In genomic region chr2:172181840-172182239, GRCh38 we compare ENCODE assay signal across 21 cellular contexts.
DNase-seq lines count a peak whose midpoint lies in the region; ATAC-seq, FAIRE-seq and TF ChIP-seq lines count a peak whose summit lies in the region.
"Had no signal": no experiment of that assay in that cellular context is flagged by ENCODE, and none has a peak within 500 bp of the region (broad histone marks: within the 10 kb centered on the region; RNA-seq: fewer than 3 reads in every experiment).

No MANE protein-coding gene starts in this region.

- H3K4me2 ChIP-seq in mesendoderm (ENCODE audit: low read length), result no peak overlapping the region
- H3K4me2 ChIP-seq: KMS-11 had no signal

- H3K4me3 ChIP-seq in HUES64 (ENCODE audit: low read length), result no peak overlapping the region
- H3K4me3 ChIP-seq in colonic mucosa, result no peak overlapping the region
- H3K4me3 ChIP-seq in mesendoderm (ENCODE audit: low read length), result no peak overlapping the region
- H3K4me3 ChIP-seq: lower lobe of right lung, skin epidermis had no signal

- no peak for TF ChIP-seq CTCF in colonic mucosa (IDR thresholded peaks at IDR 0.05)

- WGBS in HUES64, result 15% methylated on average over 3 of the region's 3 CpGs
- no CpG with 5 or more reads among the region's 3 CpGs for WGBS in mesendoderm (ENCODE audit: extremely low coverage, insufficient coverage, low lambda C conversion rate)

- no peak overlapping the region for H3K23ac ChIP-seq in mesendoderm (ENCODE audit: low read length)

- DNase-seq in COLO829 (ENCODE audit: low spot score) (peak; percentile 79), colonic mucosa (peak; percentile 51), mesendoderm (peak; percentile 42), globus pallidus (ENCODE audit: low spot score) (no peak), GM19239 (ENCODE audit: insufficient read length, low spot score) (no peak), GM03348 (ENCODE audit: low spot score) (no peak)
- DNase-seq: activated CD4-positive, alpha-beta T cell treated with anti-CD3 and anti-CD28 coated beads for 4 hours; activated naive CD8-positive, alpha-beta T cell treated with anti-CD3 and anti-CD28 coated beads, Interleukin-2, amount 50 U/mL, for 24 hours; head of caudate nucleus; lower lobe of right lung; NCI-H187; NCI-H82; stimulated activated naive CD4-positive, alpha-beta T cell treated with Interleukin-2 at 50 U/mL for 16 hours; T-helper 2 cell had no signal

- no peak overlapping the region for H2BK120ac ChIP-seq in mesendoderm (ENCODE audit: low read depth, low read length)

- H3K56ac ChIP-seq in mesendoderm (ENCODE audit: low read length), result no peak overlapping the region

- H3K9me3 ChIP-seq in HUES64 (ENCODE audit: insufficient read depth, low read depth, low read length), result peaks cover 13% of the 10 kb centered on the region; the same call in 1 of the 2 replicates
- H3K9me3 ChIP-seq in colonic mucosa, result no peaks in the 10 kb centered on the region
- H3K9me3 ChIP-seq: lower lobe of right lung had no signal

- H3K27ac ChIP-seq in HUES64 (ENCODE audit: low read depth, low read length), result peak overlapping the region; percentile 80; the same call in 1 of the 2 replicates
- H3K27ac ChIP-seq in colonic mucosa, result no peak overlapping the region
- no peak overlapping the region for H3K27ac ChIP-seq in mesendoderm (ENCODE audit: low read depth, low read length)
- H3K27ac ChIP-seq: epithelial cell of prostate, KMS-11, lower lobe of right lung, RWPE1, skin epidermis had no signal

- H2BK15ac ChIP-seq in mesendoderm (replicated peaks; ENCODE audit: low read depth), result no peak overlapping the region

- H3K36me3 ChIP-seq in HUES64 (ENCODE audit: insufficient read depth, low read length), result no peaks in the 10 kb centered on the region
- H3K36me3 ChIP-seq in colonic mucosa, result no peaks in the 10 kb centered on the region
- no peaks in the 10 kb centered on the region for H3K36me3 ChIP-seq in mesendoderm (ENCODE audit: control insufficient read depth, insufficient read depth, low read length)
- H3K36me3 ChIP-seq: lower lobe of right lung had no signal

- H3K4me1 ChIP-seq in HUES64 (ENCODE audit: insufficient read depth, low read length), result peaks cover 21% of the 10 kb centered on the region
- H3K4me1 ChIP-seq in colonic mucosa, result no peaks in the 10 kb centered on the region
- no peaks in the 10 kb centered on the region for H3K4me1 ChIP-seq in mesendoderm (ENCODE audit: control insufficient read depth, low read depth, low read length)
- H3K4me1 ChIP-seq: lower lobe of right lung had no signal

- H3K79me1 ChIP-seq in mesendoderm (ENCODE audit: low read length), result no peaks in the 10 kb centered on the region

- no peak overlapping the region for H2BK5ac ChIP-seq in mesendoderm (ENCODE audit: low read length)

- H3K4ac ChIP-seq in mesendoderm (ENCODE audit: low read depth, low read length), result no peak overlapping the region

- no peak overlapping the region for H3K9ac ChIP-seq in HUES64 (ENCODE audit: low read depth, low read length)
- no peak overlapping the region for H3K9ac ChIP-seq in colonic mucosa (ENCODE audit: low read depth in 2 of 2, low read length in 2 of 2)
- H3K9ac ChIP-seq in mesendoderm (ENCODE audit: low read length), result no peak overlapping the region
- H3K9ac ChIP-seq: KMS-11 had no signal

- no peak overlapping the region for H4K8ac ChIP-seq in mesendoderm (ENCODE audit: low read depth, low read length)

- no peak overlapping the region for H4K5ac ChIP-seq in mesendoderm (ENCODE audit: low read length)

- no peak overlapping the region for H3K18ac ChIP-seq in mesendoderm (ENCODE audit: low read length)

- peaks cover 4% of the 10 kb centered on the region; the same call in 1 of the 2 replicates for H3K27me3 ChIP-seq in HUES64 (ENCODE audit: insufficient read depth, low read length)
- H3K27me3 ChIP-seq in colonic mucosa, result no peaks in the 10 kb centered on the region
- H3K27me3 ChIP-seq in mesendoderm (ENCODE audit: insufficient read depth, low read length, poor library complexity), result no peaks in the 10 kb centered on the region

- no peak for TF ChIP-seq POLR2A in GM18505 (IDR thresholded peaks at IDR 0.05; ENCODE audit: borderline replicate concordance, extremely low read depth, insufficient read depth, insufficient read length)

- intact Hi-C loops in colonic mucosa (cut with DNase I), result no loop called here

- H3K79me2 ChIP-seq in mesendoderm (ENCODE audit: control insufficient read depth, insufficient read depth, low read length), result no peaks in the 10 kb centered on the region

- no peak for FAIRE-seq in GM19239 (lab: Jason Lieb, UNC)
- FAIRE-seq: urothelium cell line had no signal

- ATAC-seq in GM18505 (IDR thresholded peaks at IDR 0.05; ENCODE audit: unreplicated experiment), result no peak
- ATAC-seq: activated naive CD8-positive, alpha-beta T cell treated with anti-CD3 and anti-CD28 coated beads, Interleukin-2, amount 50 U/mL, for 24 hours; lower lobe of right lung had no signal

- H2AK5ac ChIP-seq in mesendoderm (ENCODE audit: low read length), result no peak overlapping the region

Comparison
In these comparisons a context has a peak if more than half of its experiments do, and no peak if none do; other contexts are left out.
1. DNase-seq: peak in COLO829 (single experiment), colonic mucosa (single experiment) and mesendoderm (single experiment); none in globus pallidus (single experiment), GM19239 (single experiment) and GM03348 (single experiment).